18 cellular contexts compared by ENCODE assay signal in genomic region chr5:110087829-110088228, GRCh38.
A peak's percentile ranks its signal among the peaks of the same experiment; 100 is the strongest.
DNase-seq lines count a peak whose midpoint lies in the region; ATAC-seq, FAIRE-seq and TF ChIP-seq lines count a peak whose summit lies in the region.
"Had no signal": no experiment of that assay in that cellular context is flagged by ENCODE, and none has a peak within 500 bp of the region (broad histone marks: within the 10 kb centered on the region; RNA-seq: fewer than 3 reads in every experiment).

No MANE protein-coding gene starts in this region.

- no peaks in the 10 kb centered on the region for H3K27me3 Mint-ChIP-seq in stimulated activated naive CD8-positive, alpha-beta T cell treated with anti-CD3 and anti-CD28 coated beads, Interleukin-15, Interleukin-2, amounts not matched to agents 100 ng/mL and 50 ng/mL, for 24 hours

- H3K4me1 ChIP-seq in ascending aorta, result peaks cover 0 to 25% of the 10 kb centered on the region in 2 donors
- H3K4me1 ChIP-seq: BE2C, Peyer's patch, uterus had no signal

- H3K27ac ChIP-seq in ascending aorta, result peak overlapping the region; percentile 52 to 66
- H3K27ac ChIP-seq: neutrophil, Peyer's patch, uterus had no signal

- no peaks in the 10 kb centered on the region for H3K36me3 Mint-ChIP-seq in stimulated activated naive CD8-positive, alpha-beta T cell treated with anti-CD3 and anti-CD28 coated beads, Interleukin-15, Interleukin-2, amounts not matched to agents 100 ng/mL and 50 ng/mL, for 24 hours (ENCODE audit: low read depth)

- peak overlapping the region; percentile 93 for H3K27ac Mint-ChIP-seq in stimulated activated naive CD8-positive, alpha-beta T cell treated with anti-CD3 and anti-CD28 coated beads, Interleukin-15, Interleukin-2, amounts not matched to agents 100 ng/mL and 50 ng/mL, for 24 hours
- H3K27ac Mint-ChIP-seq: GM23338 had no signal

- no peak for DNase-seq in stimulated activated naive CD8-positive, alpha-beta T cell treated with anti-CD3 and anti-CD28 coated beads, Interleukin-15, Interleukin-2, amounts not matched to agents 100 U/mL and 50 U/mL, for 24 hours
- no peak for DNase-seq in ascending aorta (ENCODE audit: low spot score in 2 of 2)
- DNase-seq in iris pigment epithelial cell (ENCODE audit: low read depth), result peak; percentile 23
- DNase-seq in NCI-H2196 treated with DMSO at 0.1 percent for 48 hours (lab: John Stamatoyannopoulos, UW; ENCODE audit: unreplicated experiment), result no peak
- DNase-seq in H54 (ENCODE audit: insufficient read length, low spot score), result no peak
- no peak for DNase-seq in NCI-H128 (lab: John Stamatoyannopoulos, UW; ENCODE audit: unreplicated experiment)
- no peak for DNase-seq in NCI-H1092 (lab: John Stamatoyannopoulos, UW)
- DNase-seq: activated CD4-positive, CD25-positive, alpha-beta regulatory T cell treated with anti-CD3 and anti-CD28 coated beads, Interleukin-2, amount 50 U/mL, for 72 hours; activated CD8-positive, alpha-beta memory T cell treated with anti-CD3 and anti-CD28 coated beads, Interleukin-2, amount 50 U/mL, for 48 hours; BE2C; effector CD8-positive, alpha-beta T cell; Peyer's patch; retina; T-helper 9 cell; uterus had no signal

- TF ChIP-seq CTCF in ascending aorta (IDR thresholded peaks at IDR 0.05), result no peak

- no peak for FAIRE-seq in H54 (lab: Jason Lieb, UNC)

- H3K4me3 Mint-ChIP-seq in stimulated activated naive CD8-positive, alpha-beta T cell treated with anti-CD3 and anti-CD28 coated beads, Interleukin-15, Interleukin-2, amounts not matched to agents 100 ng/mL and 50 ng/mL, for 24 hours, result peak overlapping the region; percentile 69
- H3K4me3 Mint-ChIP-seq: GM23338 had no signal

- H3K9me3 Mint-ChIP-seq in stimulated activated naive CD8-positive, alpha-beta T cell treated with anti-CD3 and anti-CD28 coated beads, Interleukin-15, Interleukin-2, amounts not matched to agents 100 ng/mL and 50 ng/mL, for 24 hours, result no peaks in the 10 kb centered on the region
- H3K9me3 Mint-ChIP-seq: GM23338 had no signal

- no peaks in the 10 kb centered on the region for H3K9me3 ChIP-seq in ascending aorta
- H3K9me3 ChIP-seq: BE2C, neutrophil, Peyer's patch, uterus had no signal

- no peak overlapping the region for H3K4me3 ChIP-seq in ascending aorta
- H3K4me3 ChIP-seq: GM23338, Peyer's patch, uterus had no signal

- H3K27me3 ChIP-seq in ascending aorta, result no peaks in the 10 kb centered on the region
- H3K27me3 ChIP-seq: BE2C, neutrophil, Peyer's patch, uterus had no signal

- ATAC-seq in stimulated activated naive CD8-positive, alpha-beta T cell treated with anti-CD3 and anti-CD28 coated beads, Interleukin-15, Interleukin-2, amounts not matched to agents 100 U/mL and 50 U/mL, for 24 hours, result no peak
- ATAC-seq: GM23338 had no signal

- no peak for TF ChIP-seq POLR2A in H54 (IDR thresholded peaks at IDR 0.05; ENCODE audit: low read depth, low read length)

- no peaks in the 10 kb centered on the region for H3K36me3 ChIP-seq in ascending aorta
- H3K36me3 ChIP-seq: BE2C, neutrophil, Peyer's patch, uterus had no signal

- H3K4me1 Mint-ChIP-seq in stimulated activated naive CD8-positive, alpha-beta T cell treated with anti-CD3 and anti-CD28 coated beads, Interleukin-15, Interleukin-2, amounts not matched to agents 100 ng/mL and 50 ng/mL, for 24 hours (ENCODE audit: low read depth), result peaks cover 69% of the 10 kb centered on the region
- H3K4me1 Mint-ChIP-seq: GM23338 had no signal

- intact Hi-C loops in ascending aorta (cut with DNase I), result loop anchor here (1.0 to 5.0 kb wide), 4 partner anchors 15 to 396 kb away; no protein-coding TSS in a partner anchor
